ENCODE assay signal across 14 cellular contexts in the genomic region with DNA sequence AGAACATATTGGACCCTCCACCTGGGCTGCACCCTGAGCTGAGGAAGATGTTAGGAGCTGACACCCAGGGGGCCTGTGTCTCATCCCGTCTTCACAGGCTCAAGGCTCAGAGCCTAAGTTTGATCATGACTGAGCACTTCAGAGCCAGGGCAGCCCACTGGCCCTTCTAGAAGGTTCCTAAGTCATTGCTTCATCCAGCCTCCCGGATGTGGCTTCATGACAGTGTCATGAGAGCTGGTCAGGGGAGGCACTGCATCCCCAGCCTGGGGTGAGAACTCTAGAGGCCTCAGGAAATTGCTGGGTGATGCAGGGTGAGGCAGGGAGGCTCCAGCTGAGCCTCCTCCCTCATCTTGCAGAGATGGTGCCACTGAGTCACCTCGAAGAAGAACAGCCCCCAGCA. TPM values are rescaled to one million over a fixed set of nuclear protein-coding genes. Genes with fewer than 3 reads are reported as not detected.
A peak's percentile ranks its signal among the peaks of the same experiment; 100 is the strongest.
DNase-seq lines count a peak whose midpoint lies in the region; ATAC-seq and TF ChIP-seq lines count a peak whose summit lies in the region.
"Had no signal": no experiment of that assay in that cellular context is flagged by ENCODE, and none has a peak within 500 bp of the region (broad histone marks: within the 10 kb centered on the region; RNA-seq: fewer than 3 reads in every experiment).

No MANE protein-coding gene starts in this region.

- H3K27ac Mint-ChIP-seq in activated T-helper 1 cell treated with anti-CD3 and anti-CD28 coated beads, Interleukin-12 subunit alpha, Interleukin-12 subunit beta, Interleukin-2, Interleukin-4 antibody, amounts not matched to agents 30 ng/mL and 10 ng/mL and 1 ng/mL, durations not matched to agents 14 hours and 24 hours and 36 hours = peak overlapping the region; percentile 78
- H3K27ac Mint-ChIP-seq in natural killer cell treated with Interleukin-12 subunit alpha and Interleukin-12 subunit beta and Interleukin-15 and Interleukin-18, amount 100 ng/mL, for 72 hours = peak overlapping the region; percentile 93 to 97
- H3K27ac Mint-ChIP-seq: CD4-positive, alpha-beta memory T cell had no signal

- no peak overlapping the region for H3K27ac ChIP-seq in GM23248

- H3K4me2 ChIP-seq in GM23248 (ENCODE audit: unreplicated experiment) = no peak overlapping the region

- no peaks in the 10 kb centered on the region for H3K79me2 ChIP-seq in GM23248 (ENCODE audit: insufficient read depth)

- no peak overlapping the region for H3K4me3 Mint-ChIP-seq in activated T-helper 1 cell treated with anti-CD3 and anti-CD28 coated beads, Interleukin-12 subunit alpha, Interleukin-12 subunit beta, Interleukin-2, Interleukin-4 antibody, amounts not matched to agents 30 ng/mL and 10 ng/mL and 1 ng/mL, durations not matched to agents 14 hours and 24 hours and 36 hours
- peak overlapping the region; percentile 74 for H3K4me3 Mint-ChIP-seq in natural killer cell treated with Interleukin-12 subunit alpha and Interleukin-12 subunit beta and Interleukin-15 and Interleukin-18, amount 100 ng/mL, for 72 hours
- H3K4me3 Mint-ChIP-seq: CD4-positive, alpha-beta memory T cell; T-helper 2 cell treated with Interferon-gamma antibody and Interleukin-4, amounts not matched to agents 5 μg/mL and 100 μg/mL, for 36 hours had no signal

- no peaks in the 10 kb centered on the region for H3K4me1 ChIP-seq in GM23248 (ENCODE audit: insufficient read depth)

- H3K9me2 ChIP-seq in GM23248 (ENCODE audit: insufficient read depth) = no peaks in the 10 kb centered on the region

- ATAC-seq in natural killer cell treated with Interleukin-12 subunit alpha and Interleukin-12 subunit beta and Interleukin-15 and Interleukin-18, amount 100 ng/mL, for 72 hours = peak; percentile 92 to 97
- no peak for ATAC-seq in HG03342 (IDR thresholded peaks at IDR 0.05; ENCODE audit: unreplicated experiment)
- ATAC-seq: Panc1 had no signal

- no peak for TF ChIP-seq CTCF in GM10266 (IDR thresholded peaks at IDR 0.05; ENCODE audit: control insufficient read depth, insufficient read depth, low read depth, missing control alignments)

- intact Hi-C loops in activated T-helper 1 cell treated with anti-CD3 and anti-CD28 coated beads, Interleukin-12 subunit alpha, Interleukin-12 subunit beta, Interleukin-2, Interleukin-4 antibody, amounts not matched to agents 30 ng/mL and 10 ng/mL and 1 ng/mL, durations not matched to agents 14 hours and 24 hours and 36 hours (cut with micrococcal nuclease) = no loop called here

- H3F3A ChIP-seq in GM23248 (ENCODE audit: insufficient read depth) = no peaks in the 10 kb centered on the region

- H3K9me3 ChIP-seq in GM23248 (ENCODE audit: low read depth) = no peaks in the 10 kb centered on the region

- no peaks in the 10 kb centered on the region; the same call in 1 of the 2 replicates for H3K36me3 ChIP-seq in GM23248 (ENCODE audit: low read depth)

- H3K27me3 Mint-ChIP-seq in activated T-helper 1 cell treated with anti-CD3 and anti-CD28 coated beads, Interleukin-12 subunit alpha, Interleukin-12 subunit beta, Interleukin-2, Interleukin-4 antibody, amounts not matched to agents 30 ng/mL and 10 ng/mL and 1 ng/mL, durations not matched to agents 14 hours and 24 hours and 36 hours (ENCODE audit: insufficient read depth) = no peaks in the 10 kb centered on the region
- no peaks in the 10 kb centered on the region for H3K27me3 Mint-ChIP-seq in natural killer cell treated with Interleukin-12 subunit alpha and Interleukin-12 subunit beta and Interleukin-15 and Interleukin-18, amount 100 ng/mL, for 72 hours
- H3K27me3 Mint-ChIP-seq: CD4-positive, alpha-beta memory T cell had no signal

- H3K9me3 Mint-ChIP-seq in activated T-helper 1 cell treated with anti-CD3 and anti-CD28 coated beads, Interleukin-12 subunit alpha, Interleukin-12 subunit beta, Interleukin-2, Interleukin-4 antibody, amounts not matched to agents 30 ng/mL and 10 ng/mL and 1 ng/mL, durations not matched to agents 14 hours and 24 hours and 36 hours = no peaks in the 10 kb centered on the region
- no peaks in the 10 kb centered on the region for H3K9me3 Mint-ChIP-seq in natural killer cell treated with Interleukin-12 subunit alpha and Interleukin-12 subunit beta and Interleukin-15 and Interleukin-18, amount 100 ng/mL, for 72 hours
- H3K9me3 Mint-ChIP-seq: CD4-positive, alpha-beta memory T cell; T-helper 2 cell treated with Interferon-gamma antibody and Interleukin-4, amounts not matched to agents 5 μg/mL and 100 μg/mL, for 36 hours had no signal

- no peak overlapping the region for H2AFZ ChIP-seq in GM23248

- no peak overlapping the region for H3K9ac ChIP-seq in GM23248

- peak; percentile 57 for DNase-seq in GM23248
- DNase-seq in MV-4-11 (lab: John Stamatoyannopoulos, UW) = peak; percentile 96
- no peak for DNase-seq in activated T-helper 1 cell treated with anti-CD3 and anti-CD28 coated beads, Interleukin-12 subunit alpha, Interleukin-12 subunit beta, Interleukin-2, Interleukin-4 antibody, amounts not matched to agents 30 ng/mL and 10 ng/mL and 1 ng/mL, durations not matched to agents 14 hours and 24 hours and 36 hours (ENCODE audit: low spot score)
- peak; percentile 84 for DNase-seq in natural killer cell treated with Interleukin-12 subunit alpha and Interleukin-12 subunit beta and Interleukin-15 and Interleukin-18, amount 100 ng/mL, for 72 hours (ENCODE audit: low spot score)
- no peak for DNase-seq in H4 (ENCODE audit: low spot score)
- no peak for DNase-seq in GM10266 (ENCODE audit: extremely low spot score)
- DNase-seq: CD4-positive, alpha-beta memory T cell; HCEC 1CT; MM.1S; nucleus accumbens had no signal

- 66 to 68% methylated on average over 3 of the region's 3 CpGs for WGBS in GM23248 (ENCODE audit: low coverage in 1 of 2, low lambda C conversion rate in 2 of 2, missing lambda C conversion rate in 2 of 2), 2 experiments

- in situ Hi-C loops in GM23248 (cut with MboI) = no loop called here

- peaks cover 12% of the 10 kb centered on the region for H3K4me1 Mint-ChIP-seq in activated T-helper 1 cell treated with anti-CD3 and anti-CD28 coated beads, Interleukin-12 subunit alpha, Interleukin-12 subunit beta, Interleukin-2, Interleukin-4 antibody, amounts not matched to agents 30 ng/mL and 10 ng/mL and 1 ng/mL, durations not matched to agents 14 hours and 24 hours and 36 hours (ENCODE audit: low read depth)
- H3K4me1 Mint-ChIP-seq in natural killer cell treated with Interleukin-12 subunit alpha and Interleukin-12 subunit beta and Interleukin-15 and Interleukin-18, amount 100 ng/mL, for 72 hours (ENCODE audit: low read depth in 2 of 2) = peaks cover 10 to 16% of the 10 kb centered on the region in 2 donors

- no peak overlapping the region for H3K4me3 ChIP-seq in GM23248
- H3K4me3 ChIP-seq: skin epidermis had no signal

- peaks cover 38% of the 10 kb centered on the region for H3K36me3 Mint-ChIP-seq in activated T-helper 1 cell treated with anti-CD3 and anti-CD28 coated beads, Interleukin-12 subunit alpha, Interleukin-12 subunit beta, Interleukin-2, Interleukin-4 antibody, amounts not matched to agents 30 ng/mL and 10 ng/mL and 1 ng/mL, durations not matched to agents 14 hours and 24 hours and 36 hours (ENCODE audit: low read depth)
- H3K36me3 Mint-ChIP-seq in natural killer cell treated with Interleukin-12 subunit alpha and Interleukin-12 subunit beta and Interleukin-15 and Interleukin-18, amount 100 ng/mL, for 72 hours = peaks cover 9% of the 10 kb centered on the region

- H3K27me3 ChIP-seq in GM23248 (replicated peaks; ENCODE audit: insufficient read depth) = no peaks in the 10 kb centered on the region

- no peaks in the 10 kb centered on the region for H4K20me1 ChIP-seq in GM23248 (ENCODE audit: insufficient read depth)

RNA-seq across cellular contexts. Expression of a gene that starts 24.9 kb away (rescaled TPM):
- total RNA-seq in GM23248 (2014; rRNA removed; shearing (Covaris generic)) = 29.2 and 48.9 TPM in 2 replicates
- polyA plus RNA-seq in GM23248 (2016; fragmentation: Nextera tagmentation; extraction: Ambion mirVana) = 1.5 and 1.6 TPM in 2 replicates
- 14.7 and 15.6 TPM in 2 replicates for total RNA-seq in activated T-helper 1 cell treated with anti-CD3 and anti-CD28 coated beads, Interleukin-12 subunit alpha, Interleukin-12 subunit beta, Interleukin-2, Interleukin-4 antibody, amounts not matched to agents 30 ng/mL and 10 ng/mL and 1 ng/mL, durations not matched to agents 14 hours and 24 hours and 36 hours
- total RNA-seq in natural killer cell treated with Interleukin-12 subunit alpha and Interleukin-12 subunit beta and Interleukin-15 and Interleukin-18, amount 100 ng/mL, for 72 hours = 10 to 100 TPM; 12.6 to 20.1 TPM
- 9.8 and 25.1 TPM in 2 replicates for total RNA-seq in H4 (2014; rRNA removed; shearing (Covaris generic))

RNA-seq across cellular contexts. Expression of a gene that starts 30.5 kb away (rescaled TPM):
- total RNA-seq in GM23248 (2014; rRNA removed; shearing (Covaris generic)) = 3.2 and 3.8 TPM in 2 replicates
- 5.6 and 6.1 TPM in 2 replicates for polyA plus RNA-seq in GM23248 (2016; fragmentation: Nextera tagmentation; extraction: Ambion mirVana)
- 16.5 and 17.6 TPM in 2 replicates for total RNA-seq in activated T-helper 1 cell treated with anti-CD3 and anti-CD28 coated beads, Interleukin-12 subunit alpha, Interleukin-12 subunit beta, Interleukin-2, Interleukin-4 antibody, amounts not matched to agents 30 ng/mL and 10 ng/mL and 1 ng/mL, durations not matched to agents 14 hours and 24 hours and 36 hours
- 10 to 100 TPM; 30.3 to 31.4 TPM for total RNA-seq in natural killer cell treated with Interleukin-12 subunit alpha and Interleukin-12 subunit beta and Interleukin-15 and Interleukin-18, amount 100 ng/mL, for 72 hours
- 2.4 and 3.1 TPM in 2 replicates for total RNA-seq in H4 (2014; rRNA removed; shearing (Covaris generic))

RNA-seq across cellular contexts. Expression of a gene that starts 41.3 kb away (rescaled TPM):
- total RNA-seq in GM23248 (2014; rRNA removed; shearing (Covaris generic)) = not detected in 2 replicates
- polyA plus RNA-seq in GM23248 (2016; fragmentation: Nextera tagmentation; extraction: Ambion mirVana) = not detected in 2 replicates
- total RNA-seq in activated T-helper 1 cell treated with anti-CD3 and anti-CD28 coated beads, Interleukin-12 subunit alpha, Interleukin-12 subunit beta, Interleukin-2, Interleukin-4 antibody, amounts not matched to agents 30 ng/mL and 10 ng/mL and 1 ng/mL, durations not matched to agents 14 hours and 24 hours and 36 hours = 44.5 and 47.5 TPM in 2 replicates
- 100 to 1,000 TPM; 109 to 124 TPM for total RNA-seq in natural killer cell treated with Interleukin-12 subunit alpha and Interleukin-12 subunit beta and Interleukin-15 and Interleukin-18, amount 100 ng/mL, for 72 hours
- 2.4 TPM in 2 replicates for total RNA-seq in H4 (2014; rRNA removed; shearing (Covaris generic))

RNA-seq across cellular contexts. Expression of a gene that starts 45.6 kb away (rescaled TPM):
- total RNA-seq in GM23248 (2014; rRNA removed; shearing (Covaris generic)) = 0.86 and 15.9 TPM in 2 replicates
- polyA plus RNA-seq in GM23248 (2016; fragmentation: Nextera tagmentation; extraction: Ambion mirVana) = 10.3 and 14.3 TPM in 2 replicates
- total RNA-seq in activated T-helper 1 cell treated with anti-CD3 and anti-CD28 coated beads, Interleukin-12 subunit alpha, Interleukin-12 subunit beta, Interleukin-2, Interleukin-4 antibody, amounts not matched to agents 30 ng/mL and 10 ng/mL and 1 ng/mL, durations not matched to agents 14 hours and 24 hours and 36 hours = 45.3 and 49.9 TPM in 2 replicates
- total RNA-seq in natural killer cell treated with Interleukin-12 subunit alpha and Interleukin-12 subunit beta and Interleukin-15 and Interleukin-18, amount 100 ng/mL, for 72 hours = 100 to 1,000 TPM in 1 of 2 donors, 10 to 100 TPM in 1; 76.2 to 139 TPM
- total RNA-seq in H4 (2014; rRNA removed; shearing (Covaris generic)) = 156 and 172 TPM in 2 replicates

Comparison
In these comparisons a context has a peak if more than half of its experiments do, and no peak if none do; other contexts are left out.
1. DNase-seq: peak in GM23248 (single experiment), MV-4-11 (single experiment) and natural killer cell treated with Interleukin-12 subunit alpha and Interleukin-12 subunit beta and Interleukin-15 and Interleukin-18, amount 100 ng/mL, for 72 hours (single experiment); none in activated T-helper 1 cell treated with anti-CD3 and anti-CD28 coated beads, Interleukin-12 subunit alpha, Interleukin-12 subunit beta, Interleukin-2, Interleukin-4 antibody, amounts not matched to agents 30 ng/mL and 10 ng/mL and 1 ng/mL, durations not matched to agents 14 hours and 24 hours and 36 hours (single experiment), H4 (single experiment) and GM10266 (single experiment).
2. RNA of a gene that starts 41.3 kb away (total RNA-seq): 109 to 124 TPM in natural killer cell treated with Interleukin-12 subunit alpha and Interleukin-12 subunit beta and Interleukin-15 and Interleukin-18, amount 100 ng/mL, for 72 hours and 44.5 to 47.5 TPM in activated T-helper 1 cell treated with anti-CD3 and anti-CD28 coated beads, Interleukin-12 subunit alpha, Interleukin-12 subunit beta, Interleukin-2, Interleukin-4 antibody, amounts not matched to agents 30 ng/mL and 10 ng/mL and 1 ng/mL, durations not matched to agents 14 hours and 24 hours and 36 hours; 2.4 TPM in H4 and not detected in GM23248; every median in the first group is over 10 times any median in the second.